Comparison of ENCODE assay signal across 8 cellular contexts in genomic region chr21:24514081-24514733, GRCh38.
DNase-seq lines count a peak whose midpoint lies in the region; ATAC-seq and TF ChIP-seq lines count a peak whose summit lies in the region.

No MANE protein-coding gene starts in this region.

- H3K27me3 ChIP-seq in left ventricle myocardium inferior (ENCODE audit: low read depth) = no peaks in the 10 kb centered on the region
- H3K27me3 ChIP-seq in right cardiac atrium (ENCODE audit: control insufficient read depth, insufficient read depth) = no peaks in the 10 kb centered on the region

- 32% methylated on average over 6 of the region's 6 CpGs for WGBS in right cardiac atrium

- no peak overlapping the region for H3K27ac Mint-ChIP-seq in type B pancreatic cell
- H3K27ac Mint-ChIP-seq in stimulated activated effector memory CD8-positive, alpha-beta T cell treated with anti-CD3 and anti-CD28 coated beads, Interleukin-12 subunit alpha, Interleukin-12 subunit beta, amount 100 ng/mL, for 72 hours = no peak overlapping the region

- no peak overlapping the region for H3K4me3 Mint-ChIP-seq in type B pancreatic cell
- no peak overlapping the region for H3K4me3 Mint-ChIP-seq in stimulated activated effector memory CD8-positive, alpha-beta T cell treated with anti-CD3 and anti-CD28 coated beads, Interleukin-12 subunit alpha, Interleukin-12 subunit beta, amount 100 ng/mL, for 72 hours

- ATAC-seq in right cardiac atrium = no peak
- no peak for ATAC-seq in stimulated activated effector memory CD8-positive, alpha-beta T cell treated with anti-CD3 and anti-CD28 coated beads, Interleukin-12 subunit alpha, Interleukin-12 subunit beta, amount 100 ng/mL, for 72 hours

- H3K4me1 ChIP-seq in left ventricle myocardium inferior = no peaks in the 10 kb centered on the region
- H3K4me1 ChIP-seq in right cardiac atrium (ENCODE audit: control insufficient read depth, insufficient read depth, low read length) = no peaks in the 10 kb centered on the region

- intact Hi-C loops in left ventricle myocardium inferior (cut with micrococcal nuclease) (loop anchor here (10.0 kb wide), 1 partner anchor 659 kb away; no protein-coding TSS in a partner anchor), right cardiac atrium (cut with DNase I) (no loop called here)

- DNase-seq in left ventricle myocardium inferior (no peak), right cardiac atrium (no peak), NCI-H82 treated with DMSO at 0.1 percent for 48 hours (lab: John Stamatoyannopoulos, UW; ENCODE audit: unreplicated experiment) (peak; percentile 1), epithelial cell of esophagus (ENCODE audit: low read depth) (peak; percentile 0), type B pancreatic cell (ENCODE audit: extremely low spot score, unreplicated experiment) (no peak), NCI-H128 (lab: John Stamatoyannopoulos, UW; ENCODE audit: unreplicated experiment) (no peak)
- no peak for DNase-seq in stimulated activated effector memory CD8-positive, alpha-beta T cell treated with anti-CD3 and anti-CD28 coated beads, Interleukin-12 subunit alpha, Interleukin-12 subunit beta, amount 100 ng/mL, for 72 hours (ENCODE audit: low spot score in 2 of 2)
- DNase-seq in stimulated activated CD4-positive, alpha-beta T cell treated with anti-CD3 and anti-CD28 coated beads, Interleukin-4, amount 100 ng/mL, for 4 hours = no peak

- H3K4me1 Mint-ChIP-seq in type B pancreatic cell (ENCODE audit: unreplicated experiment) = no peaks in the 10 kb centered on the region
- H3K4me1 Mint-ChIP-seq in stimulated activated effector memory CD8-positive, alpha-beta T cell treated with anti-CD3 and anti-CD28 coated beads, Interleukin-12 subunit alpha, Interleukin-12 subunit beta, amount 100 ng/mL, for 72 hours = no peaks in the 10 kb centered on the region

- H3K4me3 ChIP-seq in left ventricle myocardium inferior = no peak overlapping the region
- no peak overlapping the region for H3K4me3 ChIP-seq in right cardiac atrium (ENCODE audit: low read length)
- no peak overlapping the region for H3K4me3 ChIP-seq in epithelial cell of esophagus (ENCODE audit: low read length)

- H3K36me3 ChIP-seq in left ventricle myocardium inferior = no peaks in the 10 kb centered on the region

- H3K27ac ChIP-seq in left ventricle myocardium inferior (replicated peaks) (no peak overlapping the region), right cardiac atrium (ENCODE audit: low read length) (no peak overlapping the region)

- peak; percentile 62 for TF ChIP-seq CTCF in left ventricle myocardium inferior (IDR thresholded peaks at IDR 0.05; ENCODE audit: borderline replicate concordance)
- peak; percentile 18 for TF ChIP-seq CTCF in epithelial cell of esophagus (IDR thresholded peaks at IDR 0.05; ENCODE audit: insufficient read depth, low read depth, low read length, missing control alignments)
- TF ChIP-seq CTCF in type B pancreatic cell (conservative IDR thresholded peaks at IDR 0.05) = peak; percentile 63

- no peaks in the 10 kb centered on the region for H3K36me3 Mint-ChIP-seq in type B pancreatic cell
- H3K36me3 Mint-ChIP-seq in stimulated activated effector memory CD8-positive, alpha-beta T cell treated with anti-CD3 and anti-CD28 coated beads, Interleukin-12 subunit alpha, Interleukin-12 subunit beta, amount 100 ng/mL, for 72 hours = no peaks in the 10 kb centered on the region

- no peaks in the 10 kb centered on the region for H3K9me3 ChIP-seq in left ventricle myocardium inferior (replicated peaks)
- no peaks in the 10 kb centered on the region for H3K9me3 ChIP-seq in right cardiac atrium (ENCODE audit: control insufficient read depth, low read length)

- no peaks in the 10 kb centered on the region for H3K9me3 Mint-ChIP-seq in type B pancreatic cell
- peaks cover 5% of the 10 kb centered on the region for H3K9me3 Mint-ChIP-seq in stimulated activated effector memory CD8-positive, alpha-beta T cell treated with anti-CD3 and anti-CD28 coated beads, Interleukin-12 subunit alpha, Interleukin-12 subunit beta, amount 100 ng/mL, for 72 hours

- H3K27me3 Mint-ChIP-seq in type B pancreatic cell = no peaks in the 10 kb centered on the region

Comparison
In these comparisons a context has a peak if more than half of its experiments do, and no peak if none do; other contexts are left out.
1. DNase-seq: peak in NCI-H82 treated with DMSO at 0.1 percent for 48 hours (single experiment) and epithelial cell of esophagus (single experiment); none in left ventricle myocardium inferior (single experiment), right cardiac atrium (0 of 3), type B pancreatic cell (single experiment), NCI-H128 (single experiment), stimulated activated effector memory CD8-positive, alpha-beta T cell treated with anti-CD3 and anti-CD28 coated beads, Interleukin-12 subunit alpha, Interleukin-12 subunit beta, amount 100 ng/mL, for 72 hours (0 of 2) and stimulated activated CD4-positive, alpha-beta T cell treated with anti-CD3 and anti-CD28 coated beads, Interleukin-4, amount 100 ng/mL, for 4 hours (0 of 2).
2. Peak in every context shown above with its lines, with median percentiles within 50 percentile points of each other: CTCF ChIP-seq.